ENCODE assay signal across 1 cellular context in the genomic region with DNA sequence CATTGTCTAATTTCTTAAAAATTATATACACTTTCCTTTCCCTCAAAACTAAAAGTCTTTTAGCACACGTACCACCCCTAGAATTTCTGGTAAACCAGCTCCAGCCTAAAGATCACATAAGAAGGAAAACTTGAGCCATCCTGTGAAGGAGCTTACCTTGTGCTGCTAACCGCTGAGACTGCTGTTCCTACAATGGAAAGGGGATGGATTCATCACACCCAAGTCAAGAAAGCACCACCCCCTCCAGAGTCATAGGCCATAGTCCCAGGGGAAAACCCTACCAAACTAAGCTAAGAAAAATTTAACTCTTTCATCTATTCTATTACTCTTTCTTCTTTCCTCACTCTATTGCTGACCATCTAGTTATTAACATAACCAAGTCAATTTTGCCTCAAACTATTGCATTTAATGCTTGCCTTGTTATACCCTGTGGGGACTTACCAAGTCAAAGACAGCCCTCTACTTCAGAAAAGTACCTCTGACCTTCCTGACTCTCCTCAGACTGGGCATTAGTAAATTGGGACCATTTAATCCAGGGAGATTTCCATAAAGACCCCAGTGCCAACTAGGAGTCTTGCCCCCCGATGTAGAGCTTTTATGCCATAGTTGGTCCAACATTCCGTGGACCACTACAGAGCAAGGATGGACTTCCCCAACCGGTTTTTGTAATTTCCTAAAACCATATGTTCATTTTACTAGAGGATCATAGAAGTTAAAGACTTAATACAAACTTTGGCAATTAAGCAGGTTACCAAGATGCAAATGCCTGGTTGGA.
A peak's percentile ranks its signal among the peaks of the same experiment; 100 is the strongest.
TF ChIP-seq lines count a peak whose summit lies in the region.

No MANE protein-coding gene starts in this region.

TF ChIP-seq in HepG2, 621 proteins besides CTCF, POLR2A, EP300 and RAD21 (continued from another document and continues in another):
- TF ChIP-seq, protein P1, sequence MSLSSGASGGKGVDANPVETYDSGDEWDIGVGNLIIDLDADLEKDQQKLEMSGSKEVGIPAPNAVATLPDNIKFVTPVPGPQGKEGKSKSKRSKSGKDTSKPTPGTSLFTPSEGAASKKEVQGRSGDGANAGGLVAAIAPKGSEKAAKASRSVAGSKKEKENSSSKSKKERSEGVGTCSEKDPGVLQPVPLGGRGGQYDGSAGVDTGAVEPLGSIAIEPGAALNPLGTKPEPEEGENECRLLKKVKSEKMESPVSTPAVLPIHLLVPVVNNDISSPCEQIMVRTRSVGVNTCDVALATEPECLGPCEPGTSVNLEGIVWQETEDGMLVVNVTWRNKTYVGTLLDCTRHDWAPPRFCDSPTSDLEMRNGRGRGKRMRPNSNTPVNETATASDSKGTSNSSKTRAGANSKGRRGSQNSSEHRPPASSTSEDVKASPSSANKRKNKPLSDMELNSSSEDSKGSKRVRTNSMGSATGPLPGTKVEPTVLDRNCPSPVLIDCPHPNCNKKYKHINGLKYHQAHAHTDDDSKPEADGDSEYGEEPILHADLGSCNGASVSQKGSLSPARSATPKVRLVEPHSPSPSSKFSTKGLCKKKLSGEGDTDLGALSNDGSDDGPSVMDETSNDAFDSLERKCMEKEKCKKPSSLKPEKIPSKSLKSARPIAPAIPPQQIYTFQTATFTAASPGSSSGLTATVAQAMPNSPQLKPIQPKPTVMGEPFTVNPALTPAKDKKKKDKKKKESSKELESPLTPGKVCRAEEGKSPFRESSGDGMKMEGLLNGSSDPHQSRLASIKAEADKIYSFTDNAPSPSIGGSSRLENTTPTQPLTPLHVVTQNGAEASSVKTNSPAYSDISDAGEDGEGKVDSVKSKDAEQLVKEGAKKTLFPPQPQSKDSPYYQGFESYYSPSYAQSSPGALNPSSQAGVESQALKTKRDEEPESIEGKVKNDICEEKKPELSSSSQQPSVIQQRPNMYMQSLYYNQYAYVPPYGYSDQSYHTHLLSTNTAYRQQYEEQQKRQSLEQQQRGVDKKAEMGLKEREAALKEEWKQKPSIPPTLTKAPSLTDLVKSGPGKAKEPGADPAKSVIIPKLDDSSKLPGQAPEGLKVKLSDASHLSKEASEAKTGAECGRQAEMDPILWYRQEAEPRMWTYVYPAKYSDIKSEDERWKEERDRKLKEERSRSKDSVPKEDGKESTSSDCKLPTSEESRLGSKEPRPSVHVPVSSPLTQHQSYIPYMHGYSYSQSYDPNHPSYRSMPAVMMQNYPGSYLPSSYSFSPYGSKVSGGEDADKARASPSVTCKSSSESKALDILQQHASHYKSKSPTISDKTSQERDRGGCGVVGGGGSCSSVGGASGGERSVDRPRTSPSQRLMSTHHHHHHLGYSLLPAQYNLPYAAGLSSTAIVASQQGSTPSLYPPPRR (CRISPR knock-in tag; IDR thresholded peaks at IDR 0.05; ENCODE audit: borderline replicate concordance), result peak; percentile 22; the same call in 1 of the 2 replicates
- TF ChIP-seq, protein P2, sequence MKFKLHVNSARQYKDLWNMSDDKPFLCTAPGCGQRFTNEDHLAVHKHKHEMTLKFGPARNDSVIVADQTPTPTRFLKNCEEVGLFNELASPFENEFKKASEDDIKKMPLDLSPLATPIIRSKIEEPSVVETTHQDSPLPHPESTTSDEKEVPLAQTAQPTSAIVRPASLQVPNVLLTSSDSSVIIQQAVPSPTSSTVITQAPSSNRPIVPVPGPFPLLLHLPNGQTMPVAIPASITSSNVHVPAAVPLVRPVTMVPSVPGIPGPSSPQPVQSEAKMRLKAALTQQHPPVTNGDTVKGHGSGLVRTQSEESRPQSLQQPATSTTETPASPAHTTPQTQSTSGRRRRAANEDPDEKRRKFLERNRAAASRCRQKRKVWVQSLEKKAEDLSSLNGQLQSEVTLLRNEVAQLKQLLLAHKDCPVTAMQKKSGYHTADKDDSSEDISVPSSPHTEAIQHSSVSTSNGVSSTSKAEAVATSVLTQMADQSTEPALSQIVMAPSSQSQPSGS (CRISPR knock-in tag; IDR thresholded peaks at IDR 0.05), result 0 out of 2 replicates have a peak, but pooled peaks have one; percentile 25
- peak; percentile 82; the same call in 1 of the 2 replicates for TF ChIP-seq ZBTB20 (CRISPR knock-in tag; IDR thresholded peaks at IDR 0.05; ENCODE audit: borderline replicate concordance, low read depth)
- TF ChIP-seq, protein P3, sequence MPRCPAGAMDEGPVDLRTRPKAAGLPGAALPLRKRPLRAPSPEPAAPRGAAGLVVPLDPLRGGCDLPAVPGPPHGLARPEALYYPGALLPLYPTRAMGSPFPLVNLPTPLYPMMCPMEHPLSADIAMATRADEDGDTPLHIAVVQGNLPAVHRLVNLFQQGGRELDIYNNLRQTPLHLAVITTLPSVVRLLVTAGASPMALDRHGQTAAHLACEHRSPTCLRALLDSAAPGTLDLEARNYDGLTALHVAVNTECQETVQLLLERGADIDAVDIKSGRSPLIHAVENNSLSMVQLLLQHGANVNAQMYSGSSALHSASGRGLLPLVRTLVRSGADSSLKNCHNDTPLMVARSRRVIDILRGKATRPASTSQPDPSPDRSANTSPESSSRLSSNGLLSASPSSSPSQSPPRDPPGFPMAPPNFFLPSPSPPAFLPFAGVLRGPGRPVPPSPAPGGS (CRISPR knock-in tag; IDR thresholded peaks at IDR 0.05), result peak; percentile 48; the same call in 1 of the 2 replicates
- peak; percentile 85 for TF ChIP-seq ZNF816 (CRISPR knock-in tag; IDR thresholded peaks at IDR 0.05; ENCODE audit: borderline replicate concordance)
- TF ChIP-seq KLF6 (CRISPR knock-in tag; IDR thresholded peaks at IDR 0.05), result peak; percentile 82
- TF ChIP-seq SSRP1 (CRISPR knock-in tag; IDR thresholded peaks at IDR 0.05), result peak; percentile 54; the same call in 1 of the 2 replicates
- peak; percentile 91 for TF ChIP-seq POLR2AphosphoS5 (IDR thresholded peaks at IDR 0.05; ENCODE audit: low read depth, low read length)
- TF ChIP-seq KDM2A (CRISPR knock-in tag; IDR thresholded peaks at IDR 0.05; ENCODE audit: borderline replicate concordance, low read depth), result 0 out of 2 replicates have a peak, but pooled peaks have one; percentile 4
- TF ChIP-seq ZC3H13 (CRISPR knock-in tag; IDR thresholded peaks at IDR 0.05), result peak; percentile 56; the same call in 1 of the 2 replicates
- TF ChIP-seq, protein P4, sequence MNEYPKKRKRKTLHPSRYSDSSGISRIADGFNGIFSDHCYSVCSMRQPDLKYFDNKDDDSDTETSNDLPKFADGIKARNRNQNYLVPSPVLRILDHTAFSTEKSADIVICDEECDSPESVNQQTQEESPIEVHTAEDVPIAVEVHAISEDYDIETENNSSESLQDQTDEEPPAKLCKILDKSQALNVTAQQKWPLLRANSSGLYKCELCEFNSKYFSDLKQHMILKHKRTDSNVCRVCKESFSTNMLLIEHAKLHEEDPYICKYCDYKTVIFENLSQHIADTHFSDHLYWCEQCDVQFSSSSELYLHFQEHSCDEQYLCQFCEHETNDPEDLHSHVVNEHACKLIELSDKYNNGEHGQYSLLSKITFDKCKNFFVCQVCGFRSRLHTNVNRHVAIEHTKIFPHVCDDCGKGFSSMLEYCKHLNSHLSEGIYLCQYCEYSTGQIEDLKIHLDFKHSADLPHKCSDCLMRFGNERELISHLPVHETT (CRISPR knock-in tag; conservative IDR thresholded peaks at IDR 0.05), result 0 out of 2 replicates have a peak, but pooled peaks have one; percentile 40
- TF ChIP-seq ZNF607 (CRISPR knock-in tag; IDR thresholded peaks at IDR 0.05; ENCODE audit: borderline replicate concordance), result 0 out of 2 replicates have a peak, but pooled peaks have one; percentile 61
- TF ChIP-seq, protein P5, sequence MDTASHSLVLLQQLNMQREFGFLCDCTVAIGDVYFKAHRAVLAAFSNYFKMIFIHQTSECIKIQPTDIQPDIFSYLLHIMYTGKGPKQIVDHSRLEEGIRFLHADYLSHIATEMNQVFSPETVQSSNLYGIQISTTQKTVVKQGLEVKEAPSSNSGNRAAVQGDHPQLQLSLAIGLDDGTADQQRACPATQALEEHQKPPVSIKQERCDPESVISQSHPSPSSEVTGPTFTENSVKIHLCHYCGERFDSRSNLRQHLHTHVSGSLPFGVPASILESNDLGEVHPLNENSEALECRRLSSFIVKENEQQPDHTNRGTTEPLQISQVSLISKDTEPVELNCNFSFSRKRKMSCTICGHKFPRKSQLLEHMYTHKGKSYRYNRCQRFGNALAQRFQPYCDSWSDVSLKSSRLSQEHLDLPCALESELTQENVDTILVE (CRISPR knock-in tag; IDR thresholded peaks at IDR 0.05), result 0 out of 2 replicates have a peak, but pooled peaks have one; percentile 68
- TF ChIP-seq, protein P6, sequence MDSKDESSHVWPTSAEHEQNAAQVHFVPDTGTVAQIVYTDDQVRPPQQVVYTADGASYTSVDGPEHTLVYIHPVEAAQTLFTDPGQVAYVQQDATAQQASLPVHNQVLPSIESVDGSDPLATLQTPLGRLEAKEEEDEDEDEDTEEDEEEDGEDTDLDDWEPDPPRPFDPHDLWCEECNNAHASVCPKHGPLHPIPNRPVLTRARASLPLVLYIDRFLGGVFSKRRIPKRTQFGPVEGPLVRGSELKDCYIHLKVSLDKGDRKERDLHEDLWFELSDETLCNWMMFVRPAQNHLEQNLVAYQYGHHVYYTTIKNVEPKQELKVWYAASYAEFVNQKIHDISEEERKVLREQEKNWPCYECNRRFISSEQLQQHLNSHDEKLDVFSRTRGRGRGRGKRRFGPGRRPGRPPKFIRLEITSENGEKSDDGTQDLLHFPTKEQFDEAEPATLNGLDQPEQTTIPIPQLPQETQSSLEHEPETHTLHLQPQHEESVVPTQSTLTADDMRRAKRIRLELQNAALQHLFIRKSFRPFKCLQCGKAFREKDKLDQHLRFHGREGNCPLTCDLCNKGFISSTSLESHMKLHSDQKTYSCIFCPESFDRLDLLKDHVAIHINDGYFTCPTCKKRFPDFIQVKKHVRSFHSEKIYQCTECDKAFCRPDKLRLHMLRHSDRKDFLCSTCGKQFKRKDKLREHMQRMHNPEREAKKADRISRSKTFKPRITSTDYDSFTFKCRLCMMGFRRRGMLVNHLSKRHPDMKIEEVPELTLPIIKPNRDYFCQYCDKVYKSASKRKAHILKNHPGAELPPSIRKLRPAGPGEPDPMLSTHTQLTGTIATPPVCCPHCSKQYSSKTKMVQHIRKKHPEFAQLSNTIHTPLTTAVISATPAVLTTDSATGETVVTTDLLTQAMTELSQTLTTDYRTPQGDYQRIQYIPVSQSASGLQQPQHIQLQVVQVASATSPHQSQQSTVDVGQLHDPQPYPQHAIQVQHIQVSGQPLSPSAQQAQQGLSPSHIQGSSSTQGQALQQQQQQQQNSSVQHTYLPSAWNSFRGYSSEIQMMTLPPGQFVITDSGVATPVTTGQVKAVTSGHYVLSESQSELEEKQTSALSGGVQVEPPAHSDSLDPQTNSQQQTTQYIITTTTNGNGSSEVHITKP (CRISPR knock-in tag; IDR thresholded peaks at IDR 0.05; ENCODE audit: low read depth), result peak; percentile 78
- TF ChIP-seq, protein P7, sequence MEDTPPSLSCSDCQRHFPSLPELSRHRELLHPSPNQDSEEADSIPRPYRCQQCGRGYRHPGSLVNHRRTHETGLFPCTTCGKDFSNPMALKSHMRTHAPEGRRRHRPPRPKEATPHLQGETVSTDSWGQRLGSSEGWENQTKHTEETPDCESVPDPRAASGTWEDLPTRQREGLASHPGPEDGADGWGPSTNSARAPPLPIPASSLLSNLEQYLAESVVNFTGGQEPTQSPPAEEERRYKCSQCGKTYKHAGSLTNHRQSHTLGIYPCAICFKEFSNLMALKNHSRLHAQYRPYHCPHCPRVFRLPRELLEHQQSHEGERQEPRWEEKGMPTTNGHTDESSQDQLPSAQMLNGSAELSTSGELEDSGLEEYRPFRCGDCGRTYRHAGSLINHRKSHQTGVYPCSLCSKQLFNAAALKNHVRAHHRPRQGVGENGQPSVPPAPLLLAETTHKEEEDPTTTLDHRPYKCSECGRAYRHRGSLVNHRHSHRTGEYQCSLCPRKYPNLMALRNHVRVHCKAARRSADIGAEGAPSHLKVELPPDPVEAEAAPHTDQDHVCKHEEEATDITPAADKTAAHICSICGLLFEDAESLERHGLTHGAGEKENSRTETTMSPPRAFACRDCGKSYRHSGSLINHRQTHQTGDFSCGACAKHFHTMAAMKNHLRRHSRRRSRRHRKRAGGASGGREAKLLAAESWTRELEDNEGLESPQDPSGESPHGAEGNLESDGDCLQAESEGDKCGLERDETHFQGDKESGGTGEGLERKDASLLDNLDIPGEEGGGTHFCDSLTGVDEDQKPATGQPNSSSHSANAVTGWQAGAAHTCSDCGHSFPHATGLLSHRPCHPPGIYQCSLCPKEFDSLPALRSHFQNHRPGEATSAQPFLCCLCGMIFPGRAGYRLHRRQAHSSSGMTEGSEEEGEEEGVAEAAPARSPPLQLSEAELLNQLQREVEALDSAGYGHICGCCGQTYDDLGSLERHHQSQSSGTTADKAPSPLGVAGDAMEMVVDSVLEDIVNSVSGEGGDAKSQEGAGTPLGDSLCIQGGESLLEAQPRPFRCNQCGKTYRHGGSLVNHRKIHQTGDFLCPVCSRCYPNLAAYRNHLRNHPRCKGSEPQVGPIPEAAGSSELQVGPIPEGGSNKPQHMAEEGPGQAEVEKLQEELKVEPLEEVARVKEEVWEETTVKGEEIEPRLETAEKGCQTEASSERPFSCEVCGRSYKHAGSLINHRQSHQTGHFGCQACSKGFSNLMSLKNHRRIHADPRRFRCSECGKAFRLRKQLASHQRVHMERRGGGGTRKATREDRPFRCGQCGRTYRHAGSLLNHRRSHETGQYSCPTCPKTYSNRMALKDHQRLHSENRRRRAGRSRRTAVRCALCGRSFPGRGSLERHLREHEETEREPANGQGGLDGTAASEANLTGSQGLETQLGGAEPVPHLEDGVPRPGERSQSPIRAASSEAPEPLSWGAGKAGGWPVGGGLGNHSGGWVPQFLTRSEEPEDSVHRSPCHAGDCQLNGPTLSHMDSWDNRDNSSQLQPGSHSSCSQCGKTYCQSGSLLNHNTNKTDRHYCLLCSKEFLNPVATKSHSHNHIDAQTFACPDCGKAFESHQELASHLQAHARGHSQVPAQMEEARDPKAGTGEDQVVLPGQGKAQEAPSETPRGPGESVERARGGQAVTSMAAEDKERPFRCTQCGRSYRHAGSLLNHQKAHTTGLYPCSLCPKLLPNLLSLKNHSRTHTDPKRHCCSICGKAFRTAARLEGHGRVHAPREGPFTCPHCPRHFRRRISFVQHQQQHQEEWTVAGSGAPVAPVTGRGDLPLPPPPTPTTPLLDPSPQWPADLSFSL (CRISPR knock-in tag; IDR thresholded peaks at IDR 0.05), result 0 out of 2 replicates have a peak, but pooled peaks have one; percentile 34
- TF ChIP-seq ZNF652 (CRISPR knock-in tag; IDR thresholded peaks at IDR 0.05; ENCODE audit: borderline replicate concordance, low read depth), result peak; percentile 96
- 0 out of 2 replicates have a peak, but pooled peaks have one; percentile 22 for TF ChIP-seq KMT2B (CRISPR knock-in tag; IDR thresholded peaks at IDR 0.05)
- peak; percentile 25; the same call in 1 of the 2 replicates for TF ChIP-seq ZNF224 (CRISPR knock-in tag; IDR thresholded peaks at IDR 0.05)
- TF ChIP-seq TGIF2 (CRISPR knock-in tag; IDR thresholded peaks at IDR 0.05), result 0 out of 2 replicates have a peak, but pooled peaks have one; percentile 23
- 0 out of 2 replicates have a peak, but pooled peaks have one; percentile 17 for TF ChIP-seq ZNF605 (CRISPR knock-in tag; IDR thresholded peaks at IDR 0.05)
- TF ChIP-seq ZNF331 (CRISPR knock-in tag; IDR thresholded peaks at IDR 0.05), result peak; percentile 82
